ENCODE assay signal across 11 cellular contexts in the genomic region with DNA sequence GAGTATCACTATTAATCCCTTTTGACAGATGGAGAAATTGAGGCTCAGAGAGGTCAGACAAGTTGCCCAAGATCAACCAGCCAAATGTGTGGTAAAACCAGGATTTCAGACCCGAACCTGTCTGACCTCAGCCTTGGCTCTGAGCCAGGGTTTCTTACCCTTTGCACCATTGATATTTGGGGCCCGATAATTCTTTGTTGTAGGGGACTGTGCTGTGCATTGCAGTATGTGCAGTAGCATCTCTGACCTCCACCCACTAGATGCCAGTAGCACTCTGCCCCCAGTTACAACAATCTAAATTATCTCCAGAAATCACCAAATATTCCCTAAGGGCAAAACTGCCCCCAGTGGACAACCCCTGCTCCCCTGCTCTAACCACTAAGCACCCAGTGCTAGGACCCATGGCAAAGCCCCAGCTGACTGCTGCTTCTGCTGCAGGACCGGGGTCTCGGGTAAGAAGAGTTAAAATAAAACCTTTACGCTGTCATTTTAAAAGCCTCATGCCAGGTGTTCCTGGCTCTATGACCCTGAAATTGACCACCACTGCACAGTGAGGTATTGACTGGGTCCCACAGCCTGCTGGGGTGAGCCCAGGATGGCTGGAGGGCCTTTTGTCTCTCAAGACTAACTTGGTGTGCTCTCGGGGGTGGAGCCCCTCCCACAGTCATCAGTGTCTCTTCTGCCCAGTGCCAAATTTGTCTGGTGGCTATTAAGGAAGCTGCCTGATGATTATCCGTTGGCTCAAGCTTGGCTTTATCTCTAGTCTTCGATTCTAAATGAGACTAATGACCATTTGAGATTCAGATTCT. TPM values are rescaled to one million over a fixed set of nuclear protein-coding genes. Genes with fewer than 3 reads are reported as not detected.
A peak's percentile ranks its signal among the peaks of the same experiment; 100 is the strongest.
DNase-seq lines count a peak whose midpoint lies in the region; ATAC-seq and TF ChIP-seq lines count a peak whose summit lies in the region.
"Had no signal": no experiment of that assay in that cellular context is flagged by ENCODE, and none has a peak within 500 bp of the region (broad histone marks: within the 10 kb centered on the region; RNA-seq: fewer than 3 reads in every experiment).

No MANE protein-coding gene starts in this region.

- CTCF ChIA-PET in WTC11 (lab: Charles Lee) = interaction anchor here (0.7 to 3.5 kb wide), 2 partner anchors 38 to 39 kb away, joined by 3 to 38 read pairs; no protein-coding TSS in a partner anchor

- H3K9me2 ChIP-seq in Loucy (replicated peaks; ENCODE audit: low read depth, low read length) = no peaks in the 10 kb centered on the region

- in situ Hi-C loops in astrocyte of the spinal cord (cut with HindIII; ENCODE audit: low sequenced_read_pairs) = no loop called here

- peaks cover 8% of the 10 kb centered on the region for H3K4me1 ChIP-seq in Loucy (ENCODE audit: insufficient read depth, low read length, poor library complexity, severe bottlenecking)
- peaks cover 4 to 6% of the 10 kb centered on the region in 2 donors for H3K4me1 ChIP-seq in ascending aorta

- no peak overlapping the region for H3K4me2 ChIP-seq in Loucy (ENCODE audit: low read depth, low read length, poor library complexity, severe bottlenecking)

- H3K4me3 ChIP-seq in Loucy (ENCODE audit: low read length, poor library complexity, severe bottlenecking) (no peak overlapping the region), astrocyte of the spinal cord (ENCODE audit: low read depth, low read length) (no peak overlapping the region), ascending aorta (no peak overlapping the region)
- H3K4me3 ChIP-seq: spleen had no signal

- peak; percentile 56 for DNase-seq in activated CD8-positive, alpha-beta memory T cell treated with anti-CD3 and anti-CD28 coated beads for 24 hours
- DNase-seq in activated CD8-positive, alpha-beta memory T cell treated with anti-CD3 and anti-CD28 coated beads, Interleukin-2, amount 50 U/mL, for 4 hours = no peak
- DNase-seq in astrocyte of the spinal cord (ENCODE audit: low read depth, low spot score) (no peak), osteocyte (ENCODE audit: extremely low spot score, unreplicated experiment) (no peak), ascending aorta (ENCODE audit: low spot score in 2 of 2) (no peak), WTC11 (ENCODE audit: low spot score) (no peak), activated gamma-delta T cell (lab: John Stamatoyannopoulos, UW) (no peak)
- DNase-seq: CD4-positive, CD25-positive, alpha-beta regulatory T cell; mesenchymal stem cell; spleen had no signal

- H3K9me3 ChIP-seq in Loucy (ENCODE audit: insufficient read depth, low read depth, low read length) = no peaks in the 10 kb centered on the region
- no peaks in the 10 kb centered on the region for H3K9me3 ChIP-seq in ascending aorta
- H3K9me3 ChIP-seq: spleen had no signal

- H3K27me3 ChIP-seq in Loucy (ENCODE audit: insufficient read depth, low read length, poor library complexity, severe bottlenecking) (peaks cover 9% of the 10 kb centered on the region), ascending aorta (no peaks in the 10 kb centered on the region)

- H3F3A ChIP-seq in Loucy (ENCODE audit: low read depth) = no peaks in the 10 kb centered on the region

- H3K36me3 ChIP-seq in Loucy (ENCODE audit: insufficient read depth, low read length) = no peaks in the 10 kb centered on the region
- no peaks in the 10 kb centered on the region for H3K36me3 ChIP-seq in ascending aorta
- H3K36me3 ChIP-seq: spleen had no signal

- H3K4me3 Mint-ChIP-seq in osteocyte (ENCODE audit: unreplicated experiment) (no peak overlapping the region), WTC11 (no peak overlapping the region)

- H4K20me1 ChIP-seq in Loucy (ENCODE audit: insufficient read depth, low read length, poor library complexity, severe bottlenecking) = no peaks in the 10 kb centered on the region

- TF ChIP-seq CTCF in Loucy (conservative IDR thresholded peaks at IDR 0.05; ENCODE audit: low read length) (peak; percentile 36), astrocyte of the spinal cord (IDR thresholded peaks at IDR 0.05; ENCODE audit: low read depth, low read length) (peak; percentile 19), osteocyte (IDR thresholded peaks at IDR 0.05) (peak; percentile 33), ascending aorta (IDR thresholded peaks at IDR 0.05) (peak in 1 of 3 experiments; percentile 4), WTC11 (IDR thresholded peaks at IDR 0.05) (no peak)

- H3K27ac Mint-ChIP-seq in osteocyte (ENCODE audit: unreplicated experiment) (no peak overlapping the region), WTC11 (no peak overlapping the region)

- H3K27me3 Mint-ChIP-seq in osteocyte (ENCODE audit: unreplicated experiment) (peaks cover 67% of the 10 kb centered on the region), WTC11 (ENCODE audit: low read depth) (peaks cover 24% of the 10 kb centered on the region)

- H3K9ac ChIP-seq in Loucy (ENCODE audit: low read depth, low read length, poor library complexity, severe bottlenecking) = no peak overlapping the region

- no peaks in the 10 kb centered on the region for H3K79me2 ChIP-seq in Loucy (ENCODE audit: insufficient read depth, low read length)

- H2AFZ ChIP-seq in Loucy (ENCODE audit: low read length) = no peak overlapping the region

- intact Hi-C loops in ascending aorta (cut with DNase I) = no loop called here

- peaks cover 7% of the 10 kb centered on the region for H3K4me1 Mint-ChIP-seq in osteocyte (ENCODE audit: unreplicated experiment)
- peaks cover 9% of the 10 kb centered on the region for H3K4me1 Mint-ChIP-seq in WTC11

- H3K27ac ChIP-seq in ascending aorta = no peak overlapping the region

- no peaks in the 10 kb centered on the region for H3K9me3 Mint-ChIP-seq in osteocyte (ENCODE audit: unreplicated experiment)
- H3K9me3 Mint-ChIP-seq in WTC11 = no peaks in the 10 kb centered on the region
- H3K9me3 Mint-ChIP-seq: CD4-positive, CD25-positive, alpha-beta regulatory T cell had no signal

- POLR2A ChIA-PET in WTC11 (lab: Charles Lee) = interaction anchor here (0.6 kb wide), 1 partner anchor 187 kb away, joined by 3 read pairs; no protein-coding TSS in a partner anchor

- no peaks in the 10 kb centered on the region for H3K36me3 Mint-ChIP-seq in osteocyte (ENCODE audit: unreplicated experiment)
- no peaks in the 10 kb centered on the region for H3K36me3 Mint-ChIP-seq in WTC11
- H3K36me3 Mint-ChIP-seq: CD4-positive, CD25-positive, alpha-beta regulatory T cell had no signal

- ATAC-seq in WTC11 = no peak

TF ChIP-seq in WTC11, 78 proteins besides CTCF, POLR2A, EP300 and RAD21:
- TF ChIP-seq ZNF396 (CRISPR knock-in tag; IDR thresholded peaks at IDR 0.05; ENCODE audit: borderline replicate concordance) = no peak
- no peak for TF ChIP-seq SOX15 (CRISPR knock-in tag; IDR thresholded peaks at IDR 0.05)
- TF ChIP-seq CREM (CRISPR knock-in tag; IDR thresholded peaks at IDR 0.05) = no peak
- no peak for TF ChIP-seq ZNF263 (CRISPR knock-in tag; IDR thresholded peaks at IDR 0.05; ENCODE audit: low read depth)
- TF ChIP-seq FOXJ3 (CRISPR knock-in tag; IDR thresholded peaks at IDR 0.05; ENCODE audit: borderline replicate concordance) = no peak
- TF ChIP-seq, protein P1, sequence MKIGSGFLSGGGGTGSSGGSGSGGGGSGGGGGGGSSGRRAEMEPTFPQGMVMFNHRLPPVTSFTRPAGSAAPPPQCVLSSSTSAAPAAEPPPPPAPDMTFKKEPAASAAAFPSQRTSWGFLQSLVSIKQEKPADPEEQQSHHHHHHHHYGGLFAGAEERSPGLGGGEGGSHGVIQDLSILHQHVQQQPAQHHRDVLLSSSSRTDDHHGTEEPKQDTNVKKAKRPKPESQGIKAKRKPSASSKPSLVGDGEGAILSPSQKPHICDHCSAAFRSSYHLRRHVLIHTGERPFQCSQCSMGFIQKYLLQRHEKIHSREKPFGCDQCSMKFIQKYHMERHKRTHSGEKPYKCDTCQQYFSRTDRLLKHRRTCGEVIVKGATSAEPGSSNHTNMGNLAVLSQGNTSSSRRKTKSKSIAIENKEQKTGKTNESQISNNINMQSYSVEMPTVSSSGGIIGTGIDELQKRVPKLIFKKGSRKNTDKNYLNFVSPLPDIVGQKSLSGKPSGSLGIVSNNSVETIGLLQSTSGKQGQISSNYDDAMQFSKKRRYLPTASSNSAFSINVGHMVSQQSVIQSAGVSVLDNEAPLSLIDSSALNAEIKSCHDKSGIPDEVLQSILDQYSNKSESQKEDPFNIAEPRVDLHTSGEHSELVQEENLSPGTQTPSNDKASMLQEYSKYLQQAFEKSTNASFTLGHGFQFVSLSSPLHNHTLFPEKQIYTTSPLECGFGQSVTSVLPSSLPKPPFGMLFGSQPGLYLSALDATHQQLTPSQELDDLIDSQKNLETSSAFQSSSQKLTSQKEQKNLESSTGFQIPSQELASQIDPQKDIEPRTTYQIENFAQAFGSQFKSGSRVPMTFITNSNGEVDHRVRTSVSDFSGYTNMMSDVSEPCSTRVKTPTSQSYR (CRISPR knock-in tag; IDR thresholded peaks at IDR 0.05) = no peak

RNA-seq across cellular contexts. Expression of a gene that starts 5.6 kb away (rescaled TPM):
- total RNA-seq in osteocyte (64.7 and 73.3 TPM in 2 replicates), ascending aorta (14.3 TPM), WTC11 (2021) (10.4 to 16.8 TPM (median 12.2 TPM) in 3 replicates)
